ENCODE assay signal across 16 cellular contexts in genomic region chr1:25620701-25621350, GRCh38. TPM values are rescaled to one million over a fixed set of nuclear protein-coding genes. Genes with fewer than 3 reads are reported as not detected.
DNase-seq lines count a peak whose midpoint lies in the region; ATAC-seq lines count a peak whose summit lies in the region.
"Had no signal": no experiment of that assay in that cellular context is flagged by ENCODE, and none has a peak within 500 bp of the region (broad histone marks: within the 10 kb centered on the region; RNA-seq: fewer than 3 reads in every experiment).

No MANE protein-coding gene starts in this region.

- peaks cover 0 to 2% of the 10 kb centered on the region in 2 donors for H3K36me3 Mint-ChIP-seq in activated T-cell treated with anti-CD3 and anti-CD28 coated beads, Interleukin-2, amount 50 U/mL, for 72 hours (ENCODE audit: insufficient read depth in 2 of 2)
- H3K36me3 Mint-ChIP-seq in activated T-helper 1 cell treated with anti-CD3 and anti-CD28 coated beads, Interleukin-12 subunit alpha, Interleukin-12 subunit beta, Interleukin-2, Interleukin-4 antibody, amounts not matched to agents 30 ng/mL and 10 ng/mL and 1 ng/mL, durations not matched to agents 14 hours and 24 hours and 36 hours (ENCODE audit: low read depth): no peaks in the 10 kb centered on the region
- H3K36me3 Mint-ChIP-seq in effector memory CD8-positive, alpha-beta T cell (ENCODE audit: insufficient read depth): peaks cover 9% of the 10 kb centered on the region

- intact Hi-C loops in activated T-helper 1 cell treated with anti-CD3 and anti-CD28 coated beads, Interleukin-12 subunit alpha, Interleukin-12 subunit beta, Interleukin-2, Interleukin-4 antibody, amounts not matched to agents 30 ng/mL and 10 ng/mL and 1 ng/mL, durations not matched to agents 14 hours and 24 hours and 36 hours (cut with micrococcal nuclease): loop anchor here (1.0 kb wide), 2 partner anchors 21 to 55 kb away; no protein-coding TSS in a partner anchor

- peak overlapping the region; percentile 80 for H3K27ac Mint-ChIP-seq in activated T-cell treated with anti-CD3 and anti-CD28 coated beads, Interleukin-2, amount 50 U/mL, for 72 hours
- no peak overlapping the region for H3K27ac Mint-ChIP-seq in activated T-helper 1 cell treated with anti-CD3 and anti-CD28 coated beads, Interleukin-12 subunit alpha, Interleukin-12 subunit beta, Interleukin-2, Interleukin-4 antibody, amounts not matched to agents 30 ng/mL and 10 ng/mL and 1 ng/mL, durations not matched to agents 14 hours and 24 hours and 36 hours
- peak overlapping the region; percentile 21 to 70 for H3K27ac Mint-ChIP-seq in effector memory CD8-positive, alpha-beta T cell
- peak overlapping the region; percentile 3 to 88 for H3K27ac Mint-ChIP-seq in stimulated activated naive CD8-positive, alpha-beta T cell treated with anti-CD3 and anti-CD28 coated beads, Interleukin-15, amount 100 ng/mL, for 72 hours

- H3K27me3 Mint-ChIP-seq in activated T-cell treated with anti-CD3 and anti-CD28 coated beads, Interleukin-2, amount 50 U/mL, for 72 hours (ENCODE audit: low read depth): no peaks in the 10 kb centered on the region
- peaks cover 71% of the 10 kb centered on the region for H3K27me3 Mint-ChIP-seq in activated T-helper 1 cell treated with anti-CD3 and anti-CD28 coated beads, Interleukin-12 subunit alpha, Interleukin-12 subunit beta, Interleukin-2, Interleukin-4 antibody, amounts not matched to agents 30 ng/mL and 10 ng/mL and 1 ng/mL, durations not matched to agents 14 hours and 24 hours and 36 hours (ENCODE audit: insufficient read depth)
- no peaks in the 10 kb centered on the region for H3K27me3 Mint-ChIP-seq in effector memory CD8-positive, alpha-beta T cell
- H3K27me3 Mint-ChIP-seq in stimulated activated naive CD8-positive, alpha-beta T cell treated with anti-CD3 and anti-CD28 coated beads, Interleukin-15, amount 100 ng/mL, for 72 hours: no peaks in the 10 kb centered on the region

- no peaks in the 10 kb centered on the region for H3K9me3 Mint-ChIP-seq in activated T-cell treated with anti-CD3 and anti-CD28 coated beads, Interleukin-2, amount 50 U/mL, for 72 hours
- no peaks in the 10 kb centered on the region for H3K9me3 Mint-ChIP-seq in activated T-helper 1 cell treated with anti-CD3 and anti-CD28 coated beads, Interleukin-12 subunit alpha, Interleukin-12 subunit beta, Interleukin-2, Interleukin-4 antibody, amounts not matched to agents 30 ng/mL and 10 ng/mL and 1 ng/mL, durations not matched to agents 14 hours and 24 hours and 36 hours
- H3K9me3 Mint-ChIP-seq in effector memory CD8-positive, alpha-beta T cell: no peaks in the 10 kb centered on the region
- H3K9me3 Mint-ChIP-seq in stimulated activated naive CD8-positive, alpha-beta T cell treated with anti-CD3 and anti-CD28 coated beads, Interleukin-15, amount 100 ng/mL, for 72 hours: peaks cover 0 to 3% of the 10 kb centered on the region in 2 donors

- no peak for DNase-seq in activated T-cell treated with anti-CD3 and anti-CD28 coated beads, Interleukin-2, amount 50 U/mL, for 72 hours
- DNase-seq in activated T-cell treated with anti-CD3 and anti-CD28 coated beads for 4 hours (no peak), pons (ENCODE audit: low spot score) (no peak), NCI-H345 treated with DMSO at 0.1 percent for 48 hours (lab: John Stamatoyannopoulos, UW; ENCODE audit: unreplicated experiment) (no peak), GM03348 (ENCODE audit: low spot score) (no peak)
- DNase-seq in activated T-helper 1 cell treated with anti-CD3 and anti-CD28 coated beads, Interleukin-12 subunit alpha, Interleukin-12 subunit beta, Interleukin-2, Interleukin-4 antibody, amounts not matched to agents 30 ng/mL and 10 ng/mL and 1 ng/mL, durations not matched to agents 14 hours and 24 hours and 36 hours (ENCODE audit: low spot score): no peak
- DNase-seq in effector memory CD8-positive, alpha-beta T cell: no peak
- no peak for DNase-seq in stimulated activated naive CD8-positive, alpha-beta T cell treated with anti-CD3 and anti-CD28 coated beads, Interleukin-15, amount 100 ng/mL, for 72 hours
- DNase-seq: activated CD4-positive, alpha-beta T cell treated with anti-CD3 and anti-CD28 coated beads for 4 hours; colonic mucosa; DMS79 treated with DMSO at 0.1 percent for 48 hours; KG1; NCI-H1436 treated with DMSO at 0.1 percent for 48 hours; NCI-H524 treated with DMSO at 0.1 percent for 48 hours; testis had no signal

- H3K4me3 Mint-ChIP-seq in activated T-cell treated with anti-CD3 and anti-CD28 coated beads, Interleukin-2, amount 50 U/mL, for 72 hours: peak overlapping the region; percentile 76 to 96
- H3K4me3 Mint-ChIP-seq in activated T-helper 1 cell treated with anti-CD3 and anti-CD28 coated beads, Interleukin-12 subunit alpha, Interleukin-12 subunit beta, Interleukin-2, Interleukin-4 antibody, amounts not matched to agents 30 ng/mL and 10 ng/mL and 1 ng/mL, durations not matched to agents 14 hours and 24 hours and 36 hours: peak overlapping the region; percentile 86
- peak overlapping the region; percentile 86 to 96 for H3K4me3 Mint-ChIP-seq in effector memory CD8-positive, alpha-beta T cell
- peak overlapping the region; percentile 90 to 94 for H3K4me3 Mint-ChIP-seq in stimulated activated naive CD8-positive, alpha-beta T cell treated with anti-CD3 and anti-CD28 coated beads, Interleukin-15, amount 100 ng/mL, for 72 hours

- peaks cover 75% of the 10 kb centered on the region for H3K4me1 Mint-ChIP-seq in activated T-cell treated with anti-CD3 and anti-CD28 coated beads, Interleukin-2, amount 50 U/mL, for 72 hours (ENCODE audit: low read depth)
- H3K4me1 Mint-ChIP-seq in activated T-helper 1 cell treated with anti-CD3 and anti-CD28 coated beads, Interleukin-12 subunit alpha, Interleukin-12 subunit beta, Interleukin-2, Interleukin-4 antibody, amounts not matched to agents 30 ng/mL and 10 ng/mL and 1 ng/mL, durations not matched to agents 14 hours and 24 hours and 36 hours (ENCODE audit: low read depth): peaks cover 69% of the 10 kb centered on the region
- peaks cover 60 to 71% of the 10 kb centered on the region in 2 donors for H3K4me1 Mint-ChIP-seq in effector memory CD8-positive, alpha-beta T cell (ENCODE audit: low read depth in 2 of 2)
- H3K4me1 Mint-ChIP-seq in stimulated activated naive CD8-positive, alpha-beta T cell treated with anti-CD3 and anti-CD28 coated beads, Interleukin-15, amount 100 ng/mL, for 72 hours: peaks cover 76% of the 10 kb centered on the region

- no peak for ATAC-seq in activated T-cell treated with anti-CD3 and anti-CD28 coated beads, Interleukin-2, amount 50 U/mL, for 72 hours (replicated peaks in 1 of 2)
- ATAC-seq in effector memory CD8-positive, alpha-beta T cell (replicated peaks): no peak
- ATAC-seq in stimulated activated naive CD8-positive, alpha-beta T cell treated with anti-CD3 and anti-CD28 coated beads, Interleukin-15, amount 100 ng/mL, for 72 hours: no peak
- ATAC-seq: Panc1 had no signal

RNA-seq across cellular contexts. Expression of gene MAN1C1, which starts 4.2 kb away (rescaled TPM):
- 10 to 100 TPM in 1 of 2 donors, 1 to 10 TPM in 1; 9.4 to 13.3 TPM for total RNA-seq in activated T-cell treated with anti-CD3 and anti-CD28 coated beads, Interleukin-2, amount 50 U/mL, for 72 hours
- total RNA-seq in activated T-helper 1 cell treated with anti-CD3 and anti-CD28 coated beads, Interleukin-12 subunit alpha, Interleukin-12 subunit beta, Interleukin-2, Interleukin-4 antibody, amounts not matched to agents 30 ng/mL and 10 ng/mL and 1 ng/mL, durations not matched to agents 14 hours and 24 hours and 36 hours: 0.83 and 0.98 TPM in 2 replicates
